ENCODE assay signal across 1 cellular context in genomic region chr15:50686468-50687301, GRCh38.
A peak's percentile ranks its signal among the peaks of the same experiment; 100 is the strongest.
TF ChIP-seq lines count a peak whose summit lies in the region.

TSS of gene TRPM7 (minus strand) at chr15:50686797. CDS start at chr15:50686533, 264 bp downstream.

TF ChIP-seq in GM12878, 131 proteins besides CTCF, POLR2A, EP300 and RAD21 (continued from another document and continues in another):
- TF ChIP-seq SKIL (IDR thresholded peaks at IDR 0.05; ENCODE audit: low read depth, poor library complexity, severe bottlenecking) (no peak), ZSCAN29 (IDR thresholded peaks at IDR 0.05) (peak; percentile 55; the same call in 1 of the 2 replicates), TAF1 (IDR thresholded peaks at IDR 0.05; ENCODE audit: borderline replicate concordance, low read depth, low read length) (peak; percentile 84), BHLHE40 (IDR thresholded peaks at IDR 0.05; ENCODE audit: borderline replicate concordance in 1 of 2, low read depth in 2 of 2, low read length in 1 of 2) (peak; percentile 97 to 100), ZBED1 (IDR thresholded peaks at IDR 0.05; ENCODE audit: borderline replicate concordance) (no peak), NKRF (conservative IDR thresholded peaks at IDR 0.05) (peak; percentile 42; the same call in 1 of the 2 replicates), HDGF (IDR thresholded peaks at IDR 0.05) (peak; percentile 52; the same call in 1 of the 2 replicates), ESRRA (IDR thresholded peaks at IDR 0.05; ENCODE audit: low read length) (no peak), EZH2 (IDR thresholded peaks at IDR 0.05; ENCODE audit: borderline replicate concordance, control insufficient read depth, low read depth, low read length) (no peak), MLLT1 (IDR thresholded peaks at IDR 0.05) (peak; percentile 66; the same call in 1 of the 2 replicates), ZBTB33 (IDR thresholded peaks at IDR 0.05) (no peak), TCF7 (IDR thresholded peaks at IDR 0.05; ENCODE audit: borderline replicate concordance) (no peak), PAX8 (IDR thresholded peaks at IDR 0.05) (no peak), ZBTB11 (CRISPR knock-in tag; IDR thresholded peaks at IDR 0.05) (no peak), ZNF207 (IDR thresholded peaks at IDR 0.05; ENCODE audit: borderline replicate concordance) (peak; percentile 73), JUNB (IDR thresholded peaks at IDR 0.05) (no peak; the same call in 1 of the 2 replicates), MEF2A (IDR thresholded peaks at IDR 0.05; ENCODE audit: insufficient read depth, low read depth, low read length) (peak; percentile 19; the same call in 1 of the 2 replicates), YBX1 (IDR thresholded peaks at IDR 0.05) (no peak), CBX5 (IDR thresholded peaks at IDR 0.05; ENCODE audit: low read depth) (no peak), RBBP5 (conservative IDR thresholded peaks at IDR 0.05) (no peak), PKNOX1 (IDR thresholded peaks at IDR 0.05) (no peak), ZNF687 (IDR thresholded peaks at IDR 0.05) (peak; percentile 97), USF1 (IDR thresholded peaks at IDR 0.05; ENCODE audit: borderline replicate concordance, extremely low read length, insufficient read depth, low read depth, low read length) (peak; percentile 99), RELA (IDR thresholded peaks at IDR 0.05; ENCODE audit: borderline replicate concordance, partially characterized antibody) (peak; percentile 97), HDAC6 (IDR thresholded peaks at IDR 0.05; ENCODE audit: unreplicated experiment) (no peak), BCLAF1 (IDR thresholded peaks at IDR 0.05) (peak; percentile 57; the same call in 1 of the 2 replicates), KAT2A (conservative IDR thresholded peaks at IDR 0.05; ENCODE audit: control insufficient read depth, low read depth, low read length) (no peak), IKZF1 (conservative IDR thresholded peaks at IDR 0.05) (peak; percentile 79), RCOR1 (conservative IDR thresholded peaks at IDR 0.05; ENCODE audit: low read depth, low read length) (no peak), POU2F2 (IDR thresholded peaks at IDR 0.05; ENCODE audit: borderline replicate concordance, low read depth, low read length) (peak; percentile 69), KLF5 (IDR thresholded peaks at IDR 0.05; ENCODE audit: partially characterized antibody) (peak; percentile 36), SP1 (IDR thresholded peaks at IDR 0.05; ENCODE audit: low read depth, low read length) (no peak), FOXM1 (IDR thresholded peaks at IDR 0.05; ENCODE audit: low read depth, low read length) (no peak), EGR1 (IDR thresholded peaks at IDR 0.05; ENCODE audit: borderline replicate concordance in 1 of 2, low read depth in 2 of 2, low read length in 2 of 2) (peak; percentile 66 to 81), NR2C2 (IDR thresholded peaks at IDR 0.05; ENCODE audit: borderline replicate concordance, control insufficient read depth, insufficient read length, low read depth) (no peak), ZNF217 (IDR thresholded peaks at IDR 0.05) (peak; percentile 55; the same call in 1 of the 2 replicates), SREBF2 (IDR thresholded peaks at IDR 0.05; ENCODE audit: low read length) (no peak), USF2 (IDR thresholded peaks at IDR 0.05; ENCODE audit: borderline replicate concordance, low read depth, low read length) (peak; percentile 96)
